In the genomic region with DNA sequence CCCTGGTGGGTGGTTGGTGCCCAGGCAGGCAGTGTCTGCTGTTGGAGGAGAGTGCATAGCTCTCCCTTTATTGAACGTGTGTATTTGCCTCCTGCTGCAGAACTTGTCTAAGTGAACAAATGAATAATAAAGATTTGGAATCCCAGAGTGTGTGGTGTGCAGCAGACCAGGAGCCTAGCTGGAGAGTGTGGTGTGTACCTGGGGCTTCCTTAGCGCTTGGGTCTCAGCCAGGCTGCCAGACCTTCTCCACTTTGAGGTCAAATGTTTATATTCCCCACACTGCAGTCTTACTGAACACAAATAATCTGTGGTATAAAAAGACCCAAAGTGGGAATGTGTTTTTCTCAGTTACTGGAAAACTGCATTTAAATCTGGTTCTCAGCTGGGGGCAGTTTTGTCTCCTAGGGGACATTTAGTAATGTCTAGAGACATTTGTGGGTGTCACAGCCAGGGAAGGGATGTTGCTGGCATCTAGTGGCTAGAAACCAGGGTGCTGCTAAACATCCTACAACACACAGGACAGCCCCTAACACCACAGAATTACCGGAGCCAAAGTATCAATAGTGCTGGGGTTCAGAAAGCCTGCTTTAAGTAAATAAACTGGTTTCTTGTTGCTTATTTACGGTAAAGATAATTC, we compare ENCODE assay signal across 9 cellular contexts. TPM values are rescaled to one million over a fixed set of nuclear protein-coding genes. Genes with fewer than 3 reads are reported as not detected.
DNase-seq lines count a peak whose midpoint lies in the region; ATAC-seq, FAIRE-seq and TF ChIP-seq lines count a peak whose summit lies in the region.
"Had no signal": no experiment of that assay in that cellular context is flagged by ENCODE, and none has a peak within 500 bp of the region (broad histone marks: within the 10 kb centered on the region; RNA-seq: fewer than 3 reads in every experiment).

No MANE protein-coding gene starts in this region.

- TF ChIP-seq POLR2A in GM12892 (IDR thresholded peaks at IDR 0.05; ENCODE audit: low read depth, low read length) = no peak

- no peak overlapping the region for H3K4me3 ChIP-seq in BLaER1
- H3K4me3 ChIP-seq in SU-DHL-6 (ENCODE audit: insufficient read depth, low read length, poor library complexity, severe bottlenecking) = no peak overlapping the region
- no peak overlapping the region for H3K4me3 ChIP-seq in kidney (ENCODE audit: low read length in 2 of 2)

- TF ChIP-seq CTCF in SU-DHL-6 (IDR thresholded peaks at IDR 0.05; ENCODE audit: insufficient read depth, low read length, poor library complexity, severe bottlenecking) (peak; percentile 50), kidney (IDR thresholded peaks at IDR 0.05; ENCODE audit: borderline replicate concordance, extremely low read depth, insufficient read depth) (peak; percentile 4), omental fat pad (IDR thresholded peaks at IDR 0.05) (no peak)

- H3F3A ChIP-seq in SU-DHL-6 (ENCODE audit: insufficient read depth) = peaks cover 57% of the 10 kb centered on the region

- H3K9me2 ChIP-seq in SU-DHL-6 (replicated peaks; ENCODE audit: insufficient read depth, low read length) = no peaks in the 10 kb centered on the region

- peaks cover 66% of the 10 kb centered on the region for H3K4me1 ChIP-seq in BLaER1
- peaks cover 9 to 21% of the 10 kb centered on the region in 2 donors for H3K4me1 ChIP-seq in kidney (ENCODE audit: control insufficient read depth in 1 of 2, insufficient read depth in 1 of 2, low read depth in 1 of 2, low read length in 2 of 2)

- peaks cover 31% of the 10 kb centered on the region for H3K79me2 ChIP-seq in SU-DHL-6 (ENCODE audit: insufficient read depth, low read length)

- no peak overlapping the region for H2AFZ ChIP-seq in SU-DHL-6 (ENCODE audit: low read depth, low read length, severe bottlenecking)

- H3K27me3 ChIP-seq in BLaER1 (no peaks in the 10 kb centered on the region), SU-DHL-6 (ENCODE audit: low read length) (no peaks in the 10 kb centered on the region)

- peak overlapping the region; percentile 28; the same call in 1 of the 2 replicates for H3K27ac ChIP-seq in BLaER1
- peak overlapping the region; percentile 96 for H3K27ac ChIP-seq in SU-DHL-6 (ENCODE audit: low read depth, low read length)
- no peak overlapping the region for H3K27ac ChIP-seq in kidney (ENCODE audit: low read depth in 2 of 2, low read length in 2 of 2)

- intact Hi-C loops in kidney (cut with DNase I) = no loop called here

- no peaks in the 10 kb centered on the region for H3K9me3 ChIP-seq in BLaER1
- no peaks in the 10 kb centered on the region for H3K9me3 ChIP-seq in SU-DHL-6 (ENCODE audit: insufficient read depth, low read length)
- no peaks in the 10 kb centered on the region for H3K9me3 ChIP-seq in kidney (ENCODE audit: control insufficient read depth in 1 of 2, low read length in 2 of 2)

- DNase-seq in GM12892 (ENCODE audit: insufficient read length) (no peak), kidney (no peak), T-helper 9 cell (no peak), omental fat pad (ENCODE audit: low spot score) (no peak)
- DNase-seq: NCI-H1930 had no signal

- H3K4me2 ChIP-seq in BLaER1 (peak overlapping the region; percentile 92), SU-DHL-6 (ENCODE audit: low read depth, low read length, poor library complexity, severe bottlenecking) (peak overlapping the region; percentile 86)

- H3K36me3 ChIP-seq in BLaER1 (peaks cover 43% of the 10 kb centered on the region), SU-DHL-6 (ENCODE audit: low read length) (no peaks in the 10 kb centered on the region), kidney (ENCODE audit: control insufficient read depth in 1 of 2, insufficient read depth in 2 of 2, low read length in 2 of 2) (peaks cover 0 to 3% of the 10 kb centered on the region in 2 donors)

- H4K20me1 ChIP-seq in BLaER1 = peaks cover 10% of the 10 kb centered on the region; the same call in 1 of the 2 replicates
- no peaks in the 10 kb centered on the region for H4K20me1 ChIP-seq in SU-DHL-6 (ENCODE audit: low read depth, low read length)

- H3K9ac ChIP-seq in BLaER1 = no peak overlapping the region
- peak overlapping the region; percentile 78 for H3K9ac ChIP-seq in SU-DHL-6 (ENCODE audit: low read length)
- H3K9ac ChIP-seq in kidney (ENCODE audit: low read length in 2 of 2) = no peak overlapping the region

- peak; percentile 58 for FAIRE-seq in GM12892 (lab: Jason Lieb, UNC)
- FAIRE-seq in kidney (lab: Jason Lieb, UNC) = no peak

- ATAC-seq in HG02852 (IDR thresholded peaks at IDR 0.05; ENCODE audit: unreplicated experiment) (no peak), GM21717 (IDR thresholded peaks at IDR 0.05; ENCODE audit: unreplicated experiment) (no peak), omental fat pad (ENCODE audit: low FRiP score) (no peak)

RNA-seq across cellular contexts. Expression of gene SLC37A1, which starts 23.6 kb away (rescaled TPM):
- 15.2 TPM for polyA plus RNA-seq in GM12892 (2012; ENCODE audit: missing spikeins)
- 21.8 TPM for total RNA-seq in kidney
- polyA plus RNA-seq in kidney (ENCODE audit: insufficient read depth, low read depth, low replicate concordance) = 3.4 TPM
- 10 to 100 TPM in 1 of 4 donors, 1 to 10 TPM in 3; 4.6 to 11.0 (median 6.0) TPM for total RNA-seq in omental fat pad

RNA-seq across cellular contexts. Expression of gene RSPH1, which starts 41.2 kb away (rescaled TPM):
- polyA plus RNA-seq in GM12892 (2012; ENCODE audit: missing spikeins) = 1.9 TPM
- total RNA-seq in kidney (12.0 TPM), omental fat pad (under 1 TPM in 3 of 4 donors, not detected in 1; 0.31 to 0.37 (median 0.36) TPM)
- polyA plus RNA-seq in kidney (ENCODE audit: insufficient read depth, low read depth, low replicate concordance) = 13.0 TPM

Comparison
In these comparisons a context has a peak if more than half of its experiments do, and no peak if none do; other contexts are left out.
1. H3K27ac ChIP-seq: peak in BLaER1 (single experiment) and SU-DHL-6 (single experiment); none in kidney (0 of 2).
2. CTCF ChIP-seq: peak in SU-DHL-6 (single experiment) and kidney (single experiment); none in omental fat pad (0 of 3).